In genomic region chr4:98516042-98516440, GRCh38 we compare ENCODE assay signal across 13 cellular contexts.
DNase-seq lines count a peak whose midpoint lies in the region; ATAC-seq, FAIRE-seq and TF ChIP-seq lines count a peak whose summit lies in the region.
"Had no signal": no experiment of that assay in that cellular context is flagged by ENCODE, and none has a peak within 500 bp of the region (broad histone marks: within the 10 kb centered on the region; RNA-seq: fewer than 3 reads in every experiment).

No MANE protein-coding gene starts in this region.

- H3K9me3 ChIP-seq in A549: no peaks in the 10 kb centered on the region
- H3K9me3 ChIP-seq: BLaER1, sigmoid colon had no signal

- TF ChIP-seq POLR2A in A549 (IDR thresholded peaks at IDR 0.05; ENCODE audit: low read length): no peak

- DNase-seq in A549 (ENCODE audit: low read depth in 1 of 2, low spot score in 1 of 2) (peak; percentile 26 to 53), HK-2 (ENCODE audit: unreplicated experiment) (peak; percentile 16), astrocyte of the spinal cord (ENCODE audit: low read depth, low spot score) (peak; percentile 88), islet precursor cell (peak; percentile 85), NCI-H748 treated with DMSO at 0.1 percent for 48 hours (lab: John Stamatoyannopoulos, UW) (no peak), NCI-H526 treated with DMSO at 0.1 percent for 48 hours (lab: John Stamatoyannopoulos, UW) (no peak), NCI-H524 treated with DMSO at 0.1 percent for 48 hours (lab: John Stamatoyannopoulos, UW) (no peak)
- DNase-seq: activated CD8-positive, alpha-beta memory T cell treated with anti-CD3 and anti-CD28 coated beads, Interleukin-2, amount 50 U/mL, for 48 hours; cortex of kidney; sigmoid colon; stimulated activated naive CD4-positive, alpha-beta T cell treated with Interleukin-2 at 50 U/mL for 16 hours had no signal

- H3K4me1 ChIP-seq in A549: peaks cover 41% of the 10 kb centered on the region
- H3K4me1 ChIP-seq: BLaER1 had no signal

- peak; percentile 89 to 90 for ATAC-seq in A549
- no peak for ATAC-seq in activated CD4-positive, CD25-positive, alpha-beta regulatory T cell treated with anti-CD3 and anti-CD28 coated beads, Interleukin-2, amount 50 U/mL, for 24 hours

- CTCF ChIA-PET in A549 (lab: Yijun Ruan, JAX): interaction anchor here (2.3 kb wide), 1 partner anchor 48 kb away, joined by 7 read pairs; no protein-coding TSS in a partner anchor

- in situ Hi-C loops in astrocyte of the spinal cord (cut with HindIII; ENCODE audit: low sequenced_read_pairs): no loop called here

- peak overlapping the region; percentile 79 to 85 for H3K27ac ChIP-seq in A549
- H3K27ac ChIP-seq: BLaER1 had no signal

- no peak for TF ChIP-seq RAD21 in A549 (conservative IDR thresholded peaks at IDR 0.05 in 1 of 2, IDR thresholded peaks at IDR 0.05 in 1 of 2)

- TF ChIP-seq CTCF in A549 (IDR thresholded peaks at IDR 0.05): no peak
- no peak for TF ChIP-seq CTCF in astrocyte of the spinal cord (IDR thresholded peaks at IDR 0.05; ENCODE audit: low read depth, low read length)

- H3K4me3 ChIP-seq in A549 (no peak overlapping the region), astrocyte of the spinal cord (ENCODE audit: low read depth, low read length) (no peak overlapping the region)
- H3K4me3 ChIP-seq: BLaER1, sigmoid colon had no signal

- peak overlapping the region; percentile 65 for H3K4me2 ChIP-seq in A549
- H3K4me2 ChIP-seq: BLaER1 had no signal

- POLR2A ChIA-PET in A549 (lab: Yijun Ruan, JAX): no interaction called here

- no peak for FAIRE-seq in A549 (lab: Jason Lieb, UNC)

- peak in 1 of 2 experiments; percentile 46; a peak in 1 of 5 replicates for TF ChIP-seq EP300 in A549 (IDR thresholded peaks at IDR 0.05)

- WGBS in A549 (ENCODE audit: missing lambda C conversion rate): 55% methylated on average over 3 of the region's 3 CpGs

TF ChIP-seq in A549, 52 proteins besides CTCF, POLR2A, EP300 and RAD21:
- TF ChIP-seq JUN (IDR thresholded peaks at IDR 0.05) (0 out of 5 replicates have a peak, but pooled peaks of 1 of the 2 experiments have one; percentile 36), FOSL2 (IDR thresholded peaks at IDR 0.05) (peak; percentile 79), FOSL2 (CRISPR knock-in tag; IDR thresholded peaks at IDR 0.05) (peak; percentile 85), KDM1A (IDR thresholded peaks at IDR 0.05; ENCODE audit: low read depth) (no peak), CBX8 (IDR thresholded peaks at IDR 0.05) (no peak), JUNB (IDR thresholded peaks at IDR 0.05) (peak; percentile 72)

Comparison
In these comparisons a context has a peak if more than half of its experiments do, and no peak if none do; other contexts are left out.
1. ATAC-seq: peak in A549 (2 of 2); none in activated CD4-positive, CD25-positive, alpha-beta regulatory T cell treated with anti-CD3 and anti-CD28 coated beads, Interleukin-2, amount 50 U/mL, for 24 hours (0 of 2).
2. DNase-seq: peak in A549 (2 of 2), HK-2 (single experiment), astrocyte of the spinal cord (single experiment) and islet precursor cell (single experiment); none in NCI-H748 treated with DMSO at 0.1 percent for 48 hours (single experiment), NCI-H526 treated with DMSO at 0.1 percent for 48 hours (single experiment) and NCI-H524 treated with DMSO at 0.1 percent for 48 hours (single experiment).